8 cellular contexts compared by ENCODE assay signal in genomic region chr17:42548070-42548837, GRCh38. TPM values are rescaled to one million over a fixed set of nuclear protein-coding genes. Genes with fewer than 3 reads are reported as not detected.
DNase-seq lines count a peak whose midpoint lies in the region; ATAC-seq, FAIRE-seq and TF ChIP-seq lines count a peak whose summit lies in the region.

No MANE protein-coding gene starts in this region.

- H3K9me3 ChIP-seq in CD8-positive, alpha-beta memory T cell (ENCODE audit: low read length), result no peaks in the 10 kb centered on the region
- no peaks in the 10 kb centered on the region for H3K9me3 ChIP-seq in cardiac muscle cell (ENCODE audit: low read depth)
- no peaks in the 10 kb centered on the region for H3K9me3 ChIP-seq in small intestine (ENCODE audit: control insufficient read depth, low read depth)
- H3K9me3 ChIP-seq in MG63, result no peaks in the 10 kb centered on the region

- CTCF ChIA-PET in CD8-positive, alpha-beta memory T cell (lab: Charles Lee), result interaction anchor here (0.7 to 3.1 kb wide), 13 partner anchors 12 to 276 kb away, joined by 3 to 10 read pairs (median 4); partner anchors contain the start of genes BECN1, NAGLU, RETREG3 and TUBG1

- TF ChIP-seq CTCF in cardiac muscle cell (IDR thresholded peaks at IDR 0.05; ENCODE audit: low read depth, low read length), result peak; percentile 43

- H3K27ac ChIP-seq in CD8-positive, alpha-beta memory T cell (ENCODE audit: low read depth, low read length), result no peak overlapping the region
- no peak overlapping the region for H3K27ac ChIP-seq in cardiac muscle cell
- no peak overlapping the region for H3K27ac ChIP-seq in small intestine (ENCODE audit: low read depth in 1 of 2, low read length in 1 of 2)

- H3K27ac Mint-ChIP-seq in CD8-positive, alpha-beta memory T cell, result no peak overlapping the region
- no peak overlapping the region for H3K27ac Mint-ChIP-seq in activated T-helper 1 cell treated with anti-CD3 and anti-CD28 coated beads, Interleukin-12 subunit alpha, Interleukin-12 subunit beta, Interleukin-2, Interleukin-4 antibody, amounts not matched to agents 30 ng/mL and 10 ng/mL and 1 ng/mL, durations not matched to agents 14 hours and 24 hours and 36 hours

- no peaks in the 10 kb centered on the region for H3K36me3 ChIP-seq in CD8-positive, alpha-beta memory T cell (ENCODE audit: insufficient read depth, low read length)
- H3K36me3 ChIP-seq in H7 (replicated peaks; ENCODE audit: control insufficient read depth, insufficient read depth, low read length) (no peaks in the 10 kb centered on the region), cardiac muscle cell (peaks cover 2% of the 10 kb centered on the region), small intestine (ENCODE audit: control insufficient read depth in 2 of 2, insufficient read depth in 2 of 2, low read length in 2 of 2) (peaks cover 4 to 5% of the 10 kb centered on the region in 2 donors), MG63 (peaks cover 9% of the 10 kb centered on the region)

- peak; percentile 57 to 83 (median 69) for DNase-seq in CD8-positive, alpha-beta memory T cell
- peak; percentile 98 for DNase-seq in H7
- peak; percentile 64 to 76 for DNase-seq in NCI-H524 (lab: John Stamatoyannopoulos, UW)
- peak; percentile 69 for DNase-seq in activated T-helper 1 cell treated with anti-CD3 and anti-CD28 coated beads, Interleukin-12 subunit alpha, Interleukin-12 subunit beta, Interleukin-2, Interleukin-4 antibody, amounts not matched to agents 30 ng/mL and 10 ng/mL and 1 ng/mL, durations not matched to agents 14 hours and 24 hours and 36 hours (ENCODE audit: low spot score)
- DNase-seq in cardiac muscle cell (ENCODE audit: low read depth in 1 of 2, low spot score in 1 of 2), result peak; percentile 60 to 84
- DNase-seq in small intestine, result peak; percentile 86
- DNase-seq in MG63, result no peak

- no peak for FAIRE-seq in small intestine (lab: Jason Lieb, UNC)

- no peak overlapping the region for H3K4me3 ChIP-seq in CD8-positive, alpha-beta memory T cell (ENCODE audit: low read length)
- H3K4me3 ChIP-seq in H7 (ENCODE audit: insufficient read depth, low read depth, low read length) (peak overlapping the region; percentile 50), cardiac muscle cell (peak overlapping the region; percentile 25), small intestine (ENCODE audit: low read depth in 1 of 2, low read length in 2 of 2) (peak overlapping the region; percentile 2 to 28), MG63 (no peak overlapping the region)

- no peaks in the 10 kb centered on the region for H3K27me3 ChIP-seq in CD8-positive, alpha-beta memory T cell (ENCODE audit: insufficient read depth, low read length, poor library complexity, severe bottlenecking)
- H3K27me3 ChIP-seq in H7 (ENCODE audit: control insufficient read depth, insufficient read depth, low read length) (no peaks in the 10 kb centered on the region), cardiac muscle cell (no peaks in the 10 kb centered on the region), small intestine (ENCODE audit: control insufficient read depth in 2 of 2, insufficient read depth in 2 of 2, low read length in 2 of 2) (no peaks in the 10 kb centered on the region), MG63 (no peaks in the 10 kb centered on the region)

- intact Hi-C loops in activated T-helper 1 cell treated with anti-CD3 and anti-CD28 coated beads, Interleukin-12 subunit alpha, Interleukin-12 subunit beta, Interleukin-2, Interleukin-4 antibody, amounts not matched to agents 30 ng/mL and 10 ng/mL and 1 ng/mL, durations not matched to agents 14 hours and 24 hours and 36 hours (cut with micrococcal nuclease), result no loop called here

- H3K4me3 Mint-ChIP-seq in CD8-positive, alpha-beta memory T cell, result peak overlapping the region in 4 of 7 donors; percentile 22 to 59 (median 43)
- peak overlapping the region; percentile 19 for H3K4me3 Mint-ChIP-seq in activated T-helper 1 cell treated with anti-CD3 and anti-CD28 coated beads, Interleukin-12 subunit alpha, Interleukin-12 subunit beta, Interleukin-2, Interleukin-4 antibody, amounts not matched to agents 30 ng/mL and 10 ng/mL and 1 ng/mL, durations not matched to agents 14 hours and 24 hours and 36 hours

- no peaks in the 10 kb centered on the region for H3K9me3 Mint-ChIP-seq in CD8-positive, alpha-beta memory T cell
- no peaks in the 10 kb centered on the region for H3K9me3 Mint-ChIP-seq in activated T-helper 1 cell treated with anti-CD3 and anti-CD28 coated beads, Interleukin-12 subunit alpha, Interleukin-12 subunit beta, Interleukin-2, Interleukin-4 antibody, amounts not matched to agents 30 ng/mL and 10 ng/mL and 1 ng/mL, durations not matched to agents 14 hours and 24 hours and 36 hours

- H3K27me3 Mint-ChIP-seq in CD8-positive, alpha-beta memory T cell, result no peaks in the 10 kb centered on the region
- no peaks in the 10 kb centered on the region for H3K27me3 Mint-ChIP-seq in activated T-helper 1 cell treated with anti-CD3 and anti-CD28 coated beads, Interleukin-12 subunit alpha, Interleukin-12 subunit beta, Interleukin-2, Interleukin-4 antibody, amounts not matched to agents 30 ng/mL and 10 ng/mL and 1 ng/mL, durations not matched to agents 14 hours and 24 hours and 36 hours (ENCODE audit: insufficient read depth)

- WGBS in small intestine, 3 donors, result 4 to 18% (median 8%) methylated on average over 56 to 74 of the region's 74 CpGs

- POLR2A ChIA-PET in CD8-positive, alpha-beta memory T cell (lab: Charles Lee), result interaction anchor here (0.6 to 1.6 kb wide), 7 partner anchors 11 to 497 kb away, joined by 3 to 4 read pairs (median 3); partner anchors contain the start of genes NAGLU, PSMC3IP, RETREG3 and TUBG1

- H3K36me3 Mint-ChIP-seq in CD8-positive, alpha-beta memory T cell, result peaks cover 0 to 5% (median 0%) of the 10 kb centered on the region in 3 donors
- peaks cover 4% of the 10 kb centered on the region for H3K36me3 Mint-ChIP-seq in activated T-helper 1 cell treated with anti-CD3 and anti-CD28 coated beads, Interleukin-12 subunit alpha, Interleukin-12 subunit beta, Interleukin-2, Interleukin-4 antibody, amounts not matched to agents 30 ng/mL and 10 ng/mL and 1 ng/mL, durations not matched to agents 14 hours and 24 hours and 36 hours (ENCODE audit: low read depth)

- peaks cover 10 to 25% (median 14%) of the 10 kb centered on the region in 3 donors for H3K4me1 Mint-ChIP-seq in CD8-positive, alpha-beta memory T cell
- H3K4me1 Mint-ChIP-seq in activated T-helper 1 cell treated with anti-CD3 and anti-CD28 coated beads, Interleukin-12 subunit alpha, Interleukin-12 subunit beta, Interleukin-2, Interleukin-4 antibody, amounts not matched to agents 30 ng/mL and 10 ng/mL and 1 ng/mL, durations not matched to agents 14 hours and 24 hours and 36 hours (ENCODE audit: low read depth), result peaks cover 8% of the 10 kb centered on the region

- ATAC-seq in GM18502 (IDR thresholded peaks at IDR 0.05; ENCODE audit: poor library complexity, unreplicated experiment), result no peak

- H3K4me1 ChIP-seq in CD8-positive, alpha-beta memory T cell (ENCODE audit: insufficient read depth, low read length), result peaks cover 5% of the 10 kb centered on the region
- H3K4me1 ChIP-seq in cardiac muscle cell (ENCODE audit: low read depth) (no peaks in the 10 kb centered on the region), small intestine (ENCODE audit: control insufficient read depth in 2 of 2, insufficient read depth in 1 of 2, low read depth in 1 of 2, low read length in 1 of 2) (peaks cover 0 to 6% of the 10 kb centered on the region in 2 donors)

RNA-seq across cellular contexts. Expression of gene HSD17B1, which starts 4.5 kb away (rescaled TPM):
- total RNA-seq in CD8-positive, alpha-beta memory T cell, result under 1 TPM; 0.29 to 0.37 TPM
- polyA plus RNA-seq in CD8-positive, alpha-beta memory T cell, result 0.48 TPM
- 1.1 and 2.9 TPM in 2 replicates for total RNA-seq in H7 (2014; rRNA removed; shearing (Covaris generic))
- total RNA-seq in activated T-helper 1 cell treated with anti-CD3 and anti-CD28 coated beads, Interleukin-12 subunit alpha, Interleukin-12 subunit beta, Interleukin-2, Interleukin-4 antibody, amounts not matched to agents 30 ng/mL and 10 ng/mL and 1 ng/mL, durations not matched to agents 14 hours and 24 hours and 36 hours, result 0.49 and 0.78 TPM in 2 replicates
- total RNA-seq in cardiac muscle cell, result 4.3 and 6.0 TPM in 2 replicates
- polyA plus RNA-seq in cardiac muscle cell (2.8 and 3.0 TPM in 2 replicates), small intestine (1 to 10 TPM; 2.0 to 2.7 (median 2.4) TPM)
- 0.59 and 2.8 TPM in 2 replicates for total RNA-seq in MG63 (2014; rRNA removed; shearing (Covaris generic); ENCODE audit: low replicate concordance)

RNA-seq across cellular contexts. Expression of gene NAGLU, which starts 12.2 kb away (rescaled TPM):
- total RNA-seq in CD8-positive, alpha-beta memory T cell, result 10 to 100 TPM; 15.8 to 17.4 TPM
- polyA plus RNA-seq in CD8-positive, alpha-beta memory T cell, result 17.0 TPM
- total RNA-seq in H7 (2014; rRNA removed; shearing (Covaris generic)), result 36.9 and 43.9 TPM in 2 replicates
- total RNA-seq in activated T-helper 1 cell treated with anti-CD3 and anti-CD28 coated beads, Interleukin-12 subunit alpha, Interleukin-12 subunit beta, Interleukin-2, Interleukin-4 antibody, amounts not matched to agents 30 ng/mL and 10 ng/mL and 1 ng/mL, durations not matched to agents 14 hours and 24 hours and 36 hours, result 18.2 and 20.8 TPM in 2 replicates
- 49.0 and 56.9 TPM in 2 replicates for total RNA-seq in cardiac muscle cell
- polyA plus RNA-seq in cardiac muscle cell (37.1 and 56.9 TPM in 2 replicates), small intestine (10 to 100 TPM; 25.3 to 36.2 (median 29.1) TPM)
- 18.5 and 46.4 TPM in 2 replicates for total RNA-seq in MG63 (2014; rRNA removed; shearing (Covaris generic); ENCODE audit: low replicate concordance)

RNA-seq across cellular contexts. Expression of gene COASY, which starts 13.7 kb away (rescaled TPM):
- total RNA-seq in CD8-positive, alpha-beta memory T cell, result 100 to 1,000 TPM; 103 to 107 TPM
- 65.6 TPM for polyA plus RNA-seq in CD8-positive, alpha-beta memory T cell
- total RNA-seq in H7 (2014; rRNA removed; shearing (Covaris generic)), result 56.1 and 59.2 TPM in 2 replicates
- 93.1 and 95.4 TPM in 2 replicates for total RNA-seq in activated T-helper 1 cell treated with anti-CD3 and anti-CD28 coated beads, Interleukin-12 subunit alpha, Interleukin-12 subunit beta, Interleukin-2, Interleukin-4 antibody, amounts not matched to agents 30 ng/mL and 10 ng/mL and 1 ng/mL, durations not matched to agents 14 hours and 24 hours and 36 hours
- 32.5 and 43.5 TPM in 2 replicates for total RNA-seq in cardiac muscle cell
- polyA plus RNA-seq in cardiac muscle cell (74.7 and 97.4 TPM in 2 replicates), small intestine (100 to 1,000 TPM in 2 of 3 donors, 10 to 100 TPM in 1; 93.7 to 153 (median 109) TPM)
- total RNA-seq in MG63 (2014; rRNA removed; shearing (Covaris generic); ENCODE audit: low replicate concordance), result 7.7 and 12.4 TPM in 2 replicates

RNA-seq across cellular contexts. Expression of gene MLX, which starts 18.6 kb away (rescaled TPM):
- total RNA-seq in CD8-positive, alpha-beta memory T cell, result 10 to 100 TPM; 61.8 to 62.3 TPM
- 52.1 TPM for polyA plus RNA-seq in CD8-positive, alpha-beta memory T cell
- 29.4 and 35.0 TPM in 2 replicates for total RNA-seq in H7 (2014; rRNA removed; shearing (Covaris generic))
- total RNA-seq in activated T-helper 1 cell treated with anti-CD3 and anti-CD28 coated beads, Interleukin-12 subunit alpha, Interleukin-12 subunit beta, Interleukin-2, Interleukin-4 antibody, amounts not matched to agents 30 ng/mL and 10 ng/mL and 1 ng/mL, durations not matched to agents 14 hours and 24 hours and 36 hours, result 74.1 and 75.4 TPM in 2 replicates
- total RNA-seq in cardiac muscle cell, result 22.4 and 28.1 TPM in 2 replicates
- polyA plus RNA-seq in cardiac muscle cell (37.1 and 47.3 TPM in 2 replicates), small intestine (100 to 1,000 TPM in 2 of 3 donors, 10 to 100 TPM in 1; 58.1 to 144 (median 121) TPM)
- total RNA-seq in MG63 (2014; rRNA removed; shearing (Covaris generic); ENCODE audit: low replicate concordance), result 19.8 and 40.0 TPM in 2 replicates

RNA-seq across cellular contexts. Expression of gene PSMC3IP, which starts 29.3 kb away (rescaled TPM):
- 10 to 100 TPM; 35.9 to 36.2 TPM for total RNA-seq in CD8-positive, alpha-beta memory T cell
- polyA plus RNA-seq in CD8-positive, alpha-beta memory T cell, result 0.83 TPM
- 14.7 and 17.0 TPM in 2 replicates for total RNA-seq in H7 (2014; rRNA removed; shearing (Covaris generic))
- 27.6 and 31.5 TPM in 2 replicates for total RNA-seq in activated T-helper 1 cell treated with anti-CD3 and anti-CD28 coated beads, Interleukin-12 subunit alpha, Interleukin-12 subunit beta, Interleukin-2, Interleukin-4 antibody, amounts not matched to agents 30 ng/mL and 10 ng/mL and 1 ng/mL, durations not matched to agents 14 hours and 24 hours and 36 hours
- 6.2 and 6.6 TPM in 2 replicates for total RNA-seq in cardiac muscle cell
- 9.1 and 14.0 TPM in 2 replicates for polyA plus RNA-seq in cardiac muscle cell
- polyA plus RNA-seq in small intestine, result 1 to 10 TPM in 2 of 3 donors, under 1 TPM in 1; 0.89 to 5.1 (median 1.9) TPM
- total RNA-seq in MG63 (2014; rRNA removed; shearing (Covaris generic); ENCODE audit: low replicate concordance), result 5.6 and 29.6 TPM in 2 replicates

Comparison
In these comparisons a context has a peak if more than half of its experiments do, and no peak if none do; other contexts are left out.
1. H3K4me3 ChIP-seq: peak in H7 (single experiment), cardiac muscle cell (single experiment) and small intestine (2 of 2); none in CD8-positive, alpha-beta memory T cell (single experiment) and MG63 (single experiment).